ENCODE assay signal across 1 cellular context in genomic region chr2:64331846-64332245, GRCh38.
TF ChIP-seq lines count a peak whose summit lies in the region.

No MANE protein-coding gene starts in this region.

TF ChIP-seq in GM23338, 12 proteins besides CTCF, POLR2A, EP300 and RAD21 (continued from another document):
- no peak for TF ChIP-seq ZNF462 (CRISPR knock-in tag; IDR thresholded peaks at IDR 0.05)
- TF ChIP-seq ZNF331 (CRISPR knock-in tag; IDR thresholded peaks at IDR 0.05; ENCODE audit: low read depth), result no peak
- no peak for TF ChIP-seq CREB1 (CRISPR knock-in tag; IDR thresholded peaks at IDR 0.05; ENCODE audit: low read depth)
